In the genomic region with DNA sequence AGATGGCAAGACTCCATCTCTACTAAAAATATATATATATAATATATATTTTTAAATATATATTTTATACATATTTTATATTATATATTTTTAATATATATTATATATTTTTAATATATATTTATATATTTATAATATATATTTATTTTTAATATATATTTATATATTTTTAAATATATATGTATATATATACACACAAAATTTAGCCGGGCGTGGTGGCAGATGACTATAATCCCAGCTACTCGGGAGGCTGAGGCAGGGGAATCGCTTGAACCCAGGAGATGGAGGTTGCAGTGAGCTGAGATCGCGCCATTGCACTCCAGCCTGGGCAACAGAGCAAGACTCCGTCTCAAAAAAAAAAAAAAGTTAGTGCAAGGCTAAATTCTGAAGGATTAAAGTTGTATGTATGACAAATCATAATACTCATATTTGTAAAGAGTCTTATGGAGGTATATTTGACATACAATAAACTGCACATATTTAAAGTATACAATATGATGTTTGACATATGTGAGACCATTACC, we compare ENCODE assay signal across 8 cellular contexts. TPM values are rescaled to one million over a fixed set of nuclear protein-coding genes. Genes with fewer than 3 reads are reported as not detected.
A peak's percentile ranks its signal among the peaks of the same experiment; 100 is the strongest.
DNase-seq lines count a peak whose midpoint lies in the region; ATAC-seq, FAIRE-seq and TF ChIP-seq lines count a peak whose summit lies in the region.

No MANE protein-coding gene starts in this region.

- H3K36me3 Mint-ChIP-seq in astrocyte (ENCODE audit: low read depth, unreplicated experiment) (no peaks in the 10 kb centered on the region), mesothelial cell of epicardium (peaks cover 9% of the 10 kb centered on the region)

- H3K9me3 ChIP-seq in heart left ventricle (no peaks in the 10 kb centered on the region), astrocyte (ENCODE audit: insufficient read depth, low read depth, low read length) (no peaks in the 10 kb centered on the region), uterus (no peaks in the 10 kb centered on the region)

- H3K27me3 Mint-ChIP-seq in astrocyte (ENCODE audit: low read depth, unreplicated experiment) (no peaks in the 10 kb centered on the region), mesothelial cell of epicardium (ENCODE audit: low read depth) (no peaks in the 10 kb centered on the region)

- no peak overlapping the region for H2AFZ ChIP-seq in astrocyte (ENCODE audit: low read depth, low read length)

- H3K4me3 ChIP-seq in heart left ventricle, result peak overlapping the region in 11 of 12 donors; percentile 53 to 90 (median 81)
- peak overlapping the region; percentile 86 for H3K4me3 ChIP-seq in astrocyte (ENCODE audit: insufficient read depth, low read depth, low read length)
- peak overlapping the region in 1 of 2 donors; percentile 70 for H3K4me3 ChIP-seq in uterus

- H3K79me2 ChIP-seq in astrocyte (ENCODE audit: insufficient read depth, low read length), result peaks cover 41% of the 10 kb centered on the region

- WGBS in heart left ventricle, 4 donors, result 88 to 92% (median 91%) methylated on average over 7 of the region's 7 CpGs

- H3K27ac ChIP-seq in heart left ventricle, result peak overlapping the region; percentile 84 to 98 (median 95)
- H3K27ac ChIP-seq in astrocyte (ENCODE audit: low read depth, low read length), result peak overlapping the region; percentile 84
- peak overlapping the region; percentile 90 for H3K27ac ChIP-seq in uterus

- H3K9me3 Mint-ChIP-seq in astrocyte (ENCODE audit: unreplicated experiment) (no peaks in the 10 kb centered on the region), mesothelial cell of epicardium (no peaks in the 10 kb centered on the region)

- TF ChIP-seq POLR2A in heart left ventricle (IDR thresholded peaks at IDR 0.05) (no peak), uterus (IDR thresholded peaks at IDR 0.05) (no peak), H54 (IDR thresholded peaks at IDR 0.05; ENCODE audit: low read depth, low read length) (no peak)

- peak overlapping the region; percentile 90 for H3K9ac ChIP-seq in astrocyte (ENCODE audit: low read length)

- H3K27me3 ChIP-seq in heart left ventricle (no peaks in the 10 kb centered on the region), astrocyte (ENCODE audit: insufficient read depth, low read length) (no peaks in the 10 kb centered on the region), uterus (no peaks in the 10 kb centered on the region)

- H3K4me2 ChIP-seq in astrocyte (ENCODE audit: low read length), result peak overlapping the region; percentile 95

- DNase-seq in heart left ventricle, result no peak
- DNase-seq in left cardiac atrium, result no peak
- DNase-seq in astrocyte (ENCODE audit: low read depth), result no peak
- DNase-seq in mesothelial cell of epicardium (ENCODE audit: low spot score in 2 of 2, unreplicated experiment in 2 of 2), result no peak
- no peak for DNase-seq in uterus
- DNase-seq in H54 (ENCODE audit: insufficient read length, low spot score), result no peak
- DNase-seq in NCI-H774 (lab: John Stamatoyannopoulos, UW), result no peak

- H3K4me1 ChIP-seq in heart left ventricle (peaks cover 7 to 31% (median 20%) of the 10 kb centered on the region in 12 donors), astrocyte (ENCODE audit: insufficient read depth, low read length) (peaks cover 17% of the 10 kb centered on the region), uterus (peaks cover 0 to 13% of the 10 kb centered on the region in 2 donors)

- FAIRE-seq in astrocyte (lab: Jason Lieb, UNC) (no peak), H54 (lab: Jason Lieb, UNC) (no peak)

- H3K4me3 Mint-ChIP-seq in astrocyte (ENCODE audit: unreplicated experiment), result peak overlapping the region; percentile 92
- peak overlapping the region; percentile 97 for H3K4me3 Mint-ChIP-seq in mesothelial cell of epicardium

- H3K27ac Mint-ChIP-seq in astrocyte (ENCODE audit: unreplicated experiment) (peak overlapping the region; percentile 99), mesothelial cell of epicardium (peak overlapping the region; percentile 99)

- H4K20me1 ChIP-seq in astrocyte (ENCODE audit: insufficient read depth, low read length), result peaks cover 9% of the 10 kb centered on the region

- TF ChIP-seq CTCF in heart left ventricle (IDR thresholded peaks at IDR 0.05), result no peak
- TF ChIP-seq CTCF in astrocyte (IDR thresholded peaks at IDR 0.05; ENCODE audit: insufficient read depth, low read depth, low read length), result no peak
- no peak for TF ChIP-seq CTCF in mesothelial cell of epicardium (IDR thresholded peaks at IDR 0.05; ENCODE audit: unreplicated experiment)
- no peak for TF ChIP-seq CTCF in uterus (IDR thresholded peaks at IDR 0.05)

- intact Hi-C loops in heart left ventricle (cut with DNase I), result loop anchor here in 8 of 10 donors (1.0 to 10.0 kb wide), 7 partner anchors 7 to 149 kb away; partner anchors contain the start of genes HSP90B1 (in 4 of the 8), TDG (in 3 of the 8) and HCFC2 (in 1 of the 8)
- intact Hi-C loops in left cardiac atrium (cut with DNase I), result loop anchor here in 1 of 2 donors (1.0 to 10.0 kb wide), 3 partner anchors 28 to 147 kb away; partner anchors contain the start of genes HCFC2 and HSP90B1
- intact Hi-C loops in uterus (cut with DNase I; ENCODE audit: low total_unique reads), result no loop called here

- H3K36me3 ChIP-seq in heart left ventricle (peaks cover 0 to 24% (median 18%) of the 10 kb centered on the region in 9 donors), astrocyte (ENCODE audit: insufficient read depth, low read length) (peaks cover 16% of the 10 kb centered on the region), uterus (no peaks in the 10 kb centered on the region)

- ATAC-seq in heart left ventricle (no peak), left cardiac atrium (no peak), GM18909 (IDR thresholded peaks at IDR 0.05; ENCODE audit: poor library complexity, unreplicated experiment) (no peak)

- H3K4me1 Mint-ChIP-seq in astrocyte (ENCODE audit: low read depth, unreplicated experiment) (peaks cover 16% of the 10 kb centered on the region), mesothelial cell of epicardium (peaks cover 27% of the 10 kb centered on the region)

RNA-seq across cellular contexts. Expression of gene TDG, which starts 7.7 kb away (rescaled TPM):
- 10 to 100 TPM in 7 of 9 donors, 1 to 10 TPM in 2; 7.8 to 15.5 (median 13.1) TPM for total RNA-seq in heart left ventricle
- polyA plus RNA-seq in heart left ventricle, result 10 to 100 TPM in 1 of 2 donors, 1 to 10 TPM in 1; 7.4 to 13.3 TPM
- 10 to 100 TPM; 10.8 to 20.1 TPM for total RNA-seq in left cardiac atrium
- total RNA-seq in astrocyte, result 49.7 and 55.6 TPM in 2 replicates
- 46.2 to 48.5 TPM (median 48.2 TPM) in 3 replicates for total RNA-seq in mesothelial cell of epicardium
- total RNA-seq in uterus, result 10 to 100 TPM in 3 of 4 donors, 1 to 10 TPM in 1; 8.7 to 46.3 (median 19.9) TPM

RNA-seq across cellular contexts. Expression of gene HSP90B1, which starts 27.7 kb away (rescaled TPM):
- 100 to 1,000 TPM; 166 to 518 (median 337) TPM for total RNA-seq in heart left ventricle
- 1,000 to 10,000 TPM in 1 of 2 donors, 100 to 1,000 TPM in 1; 238 to 1,036 TPM for polyA plus RNA-seq in heart left ventricle
- 100 to 1,000 TPM; 591 to 724 TPM for total RNA-seq in left cardiac atrium
- 1,238 and 1,270 TPM in 2 replicates for total RNA-seq in astrocyte
- 765 to 795 TPM (median 788 TPM) in 3 replicates for total RNA-seq in mesothelial cell of epicardium
- total RNA-seq in uterus, result 100 to 1,000 TPM; 236 to 475 (median 401) TPM
